ENCODE assay signal across 8 cellular contexts in genomic region chr4:118888666-118889312, GRCh38. TPM values are rescaled to one million over a fixed set of nuclear protein-coding genes. Genes with fewer than 3 reads are reported as not detected.
DNase-seq lines count a peak whose midpoint lies in the region; ATAC-seq, FAIRE-seq and TF ChIP-seq lines count a peak whose summit lies in the region.

Gene SYNPO2, plus strand, starts transcription at chr4:118888854. Its CDS starts 183 bp downstream, at chr4:118889037.

- FAIRE-seq in pancreas (lab: Jason Lieb, UNC) = no peak

- WGBS in pancreas, 2 donors = 5 to 6% methylated on average over 29 of the region's 29 CpGs

- H3K9me3 ChIP-seq in pancreas = no peaks in the 10 kb centered on the region

- DNase-seq in COR-L47 (lab: John Stamatoyannopoulos, UW) = peak; percentile 82
- DNase-seq in HT-29 (ENCODE audit: low spot score) = peak; percentile 22
- DNase-seq in RKO (ENCODE audit: low spot score) = peak; percentile 80
- peak; percentile 59 for DNase-seq in amniotic stem cell (lab: John Stamatoyannopoulos, UW)
- peak; percentile 88 for DNase-seq in left ventricle myocardium superior
- peak; percentile 21 to 74 (median 42) for DNase-seq in pancreas
- no peak for DNase-seq in epidermal melanocyte (ENCODE audit: insufficient read length, low spot score)

- intact Hi-C loops in left ventricle myocardium superior (cut with micrococcal nuclease) (loop anchor here (10.0 kb wide), 1 partner anchor 114 kb away; no protein-coding TSS in a partner anchor), pancreas (cut with DNase I) (no loop called here)

- H3K4me3 ChIP-seq in pancreas = peak within 1 kb of the TSS in 3 of 4 donors; percentile 11 to 41 (median 16)

- ATAC-seq in GM21423 (IDR thresholded peaks at IDR 0.05; ENCODE audit: unreplicated experiment) (peak; percentile 79), left ventricle myocardium superior (peak; percentile 88), pancreas (peak; percentile 58 to 87 (median 86))

- no peak for TF ChIP-seq CTCF in pancreas (IDR thresholded peaks at IDR 0.05)

- H3K27me3 ChIP-seq in pancreas = peaks cover 0 to 11% (median 1%) of the 10 kb centered on the region in 4 donors

- H3K36me3 ChIP-seq in pancreas = no peaks in the 10 kb centered on the region

- peaks cover 0 to 7% (median 0%) of the 10 kb centered on the region in 3 donors for H3K4me1 ChIP-seq in pancreas

- no peak within 1 kb of the TSS for H3K27ac ChIP-seq in pancreas

RNA-seq across cellular contexts. Expression of gene SYNPO2, which starts in this region (rescaled TPM):
- total RNA-seq in HT-29 (2014; rRNA removed; shearing (Covaris generic)) = not detected in 2 replicates
- total RNA-seq in left ventricle myocardium superior = 188 TPM
- 10 to 100 TPM in 1 of 6 donors, 1 to 10 TPM in 5; 2.1 to 10.9 (median 3.9) TPM for total RNA-seq in pancreas
- 1 to 10 TPM; 2.9 to 5.3 TPM for polyA plus RNA-seq in pancreas

Comparison
In these comparisons a context has a peak if more than half of its experiments do, and no peak if none do; other contexts are left out.
1. RNA of gene SYNPO2 (total RNA-seq): 188 TPM in left ventricle myocardium superior (single experiment); 2.1 to 10.9 TPM in pancreas and not detected in HT-29; every median in the first group is over 10 times any median in the second.
2. Peak in DNase-seq in HT-29; RNA of the gene not detected or under 1 TPM.
3. Peak in every context shown above with its lines, with median percentiles within 50 percentile points of each other: ATAC-seq.